31 cellular contexts compared by ENCODE assay signal in the genomic region with DNA sequence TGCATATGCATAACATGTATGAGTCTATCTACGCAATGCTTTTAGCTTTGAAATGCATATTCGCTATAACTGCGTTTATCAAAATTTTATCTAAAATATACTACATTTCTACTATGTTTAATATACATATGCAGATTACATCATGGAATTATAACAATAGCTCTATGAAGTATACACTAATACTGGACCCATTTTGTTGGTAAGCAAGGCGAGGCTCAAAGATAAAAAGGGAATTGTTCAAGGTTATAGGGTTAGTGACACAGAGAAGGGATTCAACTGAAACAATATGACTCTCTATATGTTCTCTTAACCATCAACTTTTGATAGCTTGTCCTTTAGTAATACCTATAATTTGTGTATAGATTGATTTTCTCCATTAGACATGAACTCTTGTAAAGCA.
DNase-seq lines count a peak whose midpoint lies in the region; ATAC-seq, FAIRE-seq and TF ChIP-seq lines count a peak whose summit lies in the region.
"Had no signal": no experiment of that assay in that cellular context is flagged by ENCODE, and none has a peak within 500 bp of the region (broad histone marks: within the 10 kb centered on the region; RNA-seq: fewer than 3 reads in every experiment).

No MANE protein-coding gene starts in this region.

- FAIRE-seq in K562 (lab: Jason Lieb, UNC), result no peak
- FAIRE-seq: A204.1, D721Med had no signal

- H4K20me1 ChIP-seq in K562 (replicated peaks; ENCODE audit: control insufficient read depth, insufficient read depth, low read length), result no peaks in the 10 kb centered on the region
- H4K20me1 ChIP-seq: BLaER1; BLaER1 treated with 17β-estradiol and CSF1 and Interleukin-3, amounts not matched to agents 10 nM and 100 nM had no signal

- CTCF ChIA-PET in K562 (lab: Yijun Ruan, JAX; ENCODE audit: low intra/inter-chr PET ratio), result no interaction called here

- no peak for TF ChIP-seq RAD21 in K562 (CRISPR knock-in tag; conservative IDR thresholded peaks at IDR 0.05 in 1 of 2, IDR thresholded peaks at IDR 0.05 in 1 of 2)

- H3K27me3 ChIP-seq in K562 (ENCODE audit: control insufficient read depth in 2 of 2, insufficient read depth in 2 of 2, low read length in 2 of 2) (no peaks in the 10 kb centered on the region), subcutaneous abdominal adipose tissue (ENCODE audit: control insufficient read depth in 5 of 5, insufficient read depth in 4 of 5, low read length in 5 of 5) (no peaks in the 10 kb centered on the region)
- H3K27me3 ChIP-seq: BE2C; BLaER1; BLaER1 treated with 17β-estradiol and CSF1 and Interleukin-3, amounts not matched to agents 10 nM and 100 nM had no signal

- H3K4me1 ChIP-seq in K562 (replicated peaks in 1 of 2; ENCODE audit: control insufficient read depth in 2 of 2, insufficient read depth in 2 of 2, low read length in 2 of 2) (peaks cover 13 to 36% of the 10 kb centered on the region in 2 experiments), subcutaneous abdominal adipose tissue (ENCODE audit: control insufficient read depth in 5 of 5, insufficient read depth in 5 of 5, low read length in 5 of 5) (peaks cover 6 to 63% (median 48%) of the 10 kb centered on the region in 5 donors)
- H3K4me1 ChIP-seq: BE2C, Caco-2 had no signal

- DNase-seq in K562 (ENCODE audit: extremely low read depth in 1 of 4, low spot score in 3 of 4), result no peak
- DNase-seq in T-helper 2 cell, result no peak
- DNase-seq: 8988T; ACHN; AML-193; BE2C; C1 segment of cervical spinal cord; Caco-2; Calu3; CD4-positive, alpha-beta memory T cell; CD4-positive, alpha-beta T cell; CD4-positive, CD25-positive, alpha-beta regulatory T cell; CD8-positive, alpha-beta memory T cell; CD8-positive, alpha-beta T cell; COR-L47; DMS 273 treated with DMSO at 0.1 percent for 48 hours; DMS153; DMS53; DMS79; DMS79 treated with DMSO at 0.1 percent for 48 hours; DND-41; EL had no signal

- no peak for ATAC-seq in K562
- ATAC-seq in HG02571 (IDR thresholded peaks at IDR 0.05; ENCODE audit: unreplicated experiment), result no peak
- ATAC-seq: A549; CD8-positive, alpha-beta T cell had no signal

- H3K79me2 ChIP-seq in K562 (ENCODE audit: control insufficient read depth, insufficient read depth, low read length), result no peaks in the 10 kb centered on the region

- H3K9ac ChIP-seq in K562 (ENCODE audit: insufficient read depth in 1 of 2, low read depth in 2 of 2, low read length in 2 of 2), result no peak overlapping the region
- H3K9ac ChIP-seq in subcutaneous abdominal adipose tissue (ENCODE audit: low read length in 5 of 5), result no peak overlapping the region
- H3K9ac ChIP-seq: BLaER1; BLaER1 treated with 17β-estradiol and CSF1 and Interleukin-3, amounts not matched to agents 10 nM and 100 nM had no signal

- no peak for TF ChIP-seq EP300 in K562 (IDR thresholded peaks at IDR 0.05; ENCODE audit: low read length)

- H3K9me1 ChIP-seq in K562 (ENCODE audit: control insufficient read depth, insufficient read depth, low read length), result no peaks in the 10 kb centered on the region

- no peak for TF ChIP-seq CTCF in K562 (IDR thresholded peaks at IDR 0.05 in 2 of 3, conservative IDR thresholded peaks at IDR 0.05 in 1 of 3; ENCODE audit: insufficient read depth in 2 of 3, low read depth in 1 of 3, low read length in 3 of 3)

- H3K36me3 ChIP-seq in K562 (ENCODE audit: control insufficient read depth, insufficient read depth, low read length) (no peaks in the 10 kb centered on the region), subcutaneous abdominal adipose tissue (ENCODE audit: control insufficient read depth in 5 of 5, insufficient read depth in 5 of 5, low read length in 5 of 5) (no peaks in the 10 kb centered on the region)
- H3K36me3 ChIP-seq: BE2C; BLaER1; BLaER1 treated with 17β-estradiol and CSF1 and Interleukin-3, amounts not matched to agents 10 nM and 100 nM had no signal

- no peak overlapping the region for H3K4me2 ChIP-seq in K562 (ENCODE audit: insufficient read depth, low read length)
- H3K4me2 ChIP-seq: BLaER1; BLaER1 treated with 17β-estradiol and CSF1 and Interleukin-3, amounts not matched to agents 10 nM and 100 nM had no signal

- BruUV-seq in K562 (replicated peaks; lab: Mats Ljungman, UMichigan), result no TSS peak

- POLR2A ChIA-PET in K562 (lab: Yijun Ruan, JAX), result no interaction called here

- in situ Hi-C loops in K562 (cut with MboI), result no loop called here

- H3K27ac ChIP-seq in K562 (ENCODE audit: extremely low read depth, low read depth, low read length), result no peak overlapping the region
- H3K27ac ChIP-seq in subcutaneous abdominal adipose tissue (ENCODE audit: low read depth, low read length), result peak overlapping the region; percentile 80
- H3K27ac ChIP-seq: 22Rv1; A549; BLaER1; BLaER1 treated with 17β-estradiol and CSF1 and Interleukin-3, amounts not matched to agents 10 nM and 100 nM; C4-2B had no signal

- H3K4me3 ChIP-seq in K562, result no peak overlapping the region
- no peak overlapping the region for H3K4me3 ChIP-seq in subcutaneous abdominal adipose tissue (ENCODE audit: low read depth in 1 of 5, low read length in 5 of 5)
- H3K4me3 ChIP-seq: A549; BLaER1; BLaER1 treated with 17β-estradiol and CSF1 and Interleukin-3, amounts not matched to agents 10 nM and 100 nM had no signal

- H3K9me3 ChIP-seq in K562 (replicated peaks; ENCODE audit: control insufficient read depth, insufficient read depth, low read depth, low read length) (no peaks in the 10 kb centered on the region), subcutaneous abdominal adipose tissue (ENCODE audit: control insufficient read depth in 5 of 5, low read length in 5 of 5) (no peaks in the 10 kb centered on the region)
- H3K9me3 ChIP-seq: A549; BE2C; BLaER1; BLaER1 treated with 17β-estradiol and CSF1 and Interleukin-3, amounts not matched to agents 10 nM and 100 nM; Caco-2 had no signal

- WGBS in K562 (ENCODE audit: insufficient coverage, low coverage, missing lambda C conversion rate), result 96% methylated on average over 4 of the region's 4 CpGs

- intact Hi-C loops in K562 (cut with micrococcal nuclease), result no loop called here

- H2AFZ ChIP-seq in K562 (ENCODE audit: low read depth, low read length), result no peak overlapping the region

- TF ChIP-seq POLR2A in K562 (conservative IDR thresholded peaks at IDR 0.05), result no peak

TF ChIP-seq in K562, 482 proteins besides CTCF, POLR2A, EP300 and RAD21:
- TF ChIP-seq SMARCC2 (IDR thresholded peaks at IDR 0.05; ENCODE audit: low read depth), result no peak
- TF ChIP-seq MAZ (CRISPR knock-in tag; conservative IDR thresholded peaks at IDR 0.05 in 1 of 2, IDR thresholded peaks at IDR 0.05 in 1 of 2), result no peak
- no peak for TF ChIP-seq CGGBP1 (CRISPR knock-in tag; IDR thresholded peaks at IDR 0.05)
- TF ChIP-seq CHD4 (IDR thresholded peaks at IDR 0.05; ENCODE audit: insufficient read depth, insufficient replicate concordance, low read depth, low read length, poor library complexity, severe bottlenecking), result no peak
- TF ChIP-seq RBM25 (IDR thresholded peaks at IDR 0.05; ENCODE audit: low read depth, low read length, severe bottlenecking), result peak; percentile 94
- TF ChIP-seq CAMTA2 (CRISPR knock-in tag; conservative IDR thresholded peaks at IDR 0.05), result no peak
- 0 out of 4 replicates have a peak, but pooled peaks of 1 of the 2 experiments have one; percentile 15 for TF ChIP-seq KDM1A (IDR thresholded peaks at IDR 0.05)
